Comparison of ENCODE assay signal across 11 cellular contexts in genomic region chrX:136193771-136194170, GRCh38. TPM values are rescaled to one million over a fixed set of nuclear protein-coding genes. Genes with fewer than 3 reads are reported as not detected.
DNase-seq lines count a peak whose midpoint lies in the region; ATAC-seq and TF ChIP-seq lines count a peak whose summit lies in the region.
"Had no signal": no experiment of that assay in that cellular context is flagged by ENCODE, and none has a peak within 500 bp of the region (broad histone marks: within the 10 kb centered on the region; RNA-seq: fewer than 3 reads in every experiment).

No MANE protein-coding gene starts in this region.

- H3K36me3 ChIP-seq in esophagus muscularis mucosa (no peaks in the 10 kb centered on the region), stomach (no peaks in the 10 kb centered on the region), HAP-1 (replicated peaks) (no peaks in the 10 kb centered on the region)

- intact Hi-C loops in esophagus muscularis mucosa (cut with DNase I), result no loop called here
- intact Hi-C loops in stomach (cut with DNase I; ENCODE audit: low total_unique reads), result no loop called here

- TF ChIP-seq CTCF in esophagus muscularis mucosa (IDR thresholded peaks at IDR 0.05) (no peak), stomach (IDR thresholded peaks at IDR 0.05) (no peak)

- H3K4me3 Mint-ChIP-seq in activated T-cell treated with anti-CD3 and anti-CD28 coated beads, Interleukin-2, amount 50 U/mL, for 72 hours, result peak overlapping the region; percentile 3 to 23
- H3K4me3 Mint-ChIP-seq in T-cell, result peak overlapping the region; percentile 21 to 57 (median 54)

- H3K4me1 Mint-ChIP-seq in activated T-cell treated with anti-CD3 and anti-CD28 coated beads, Interleukin-2, amount 50 U/mL, for 72 hours (ENCODE audit: low read depth), result peaks cover 27% of the 10 kb centered on the region
- H3K4me1 Mint-ChIP-seq in T-cell, result peaks cover 29 to 48% (median 37%) of the 10 kb centered on the region in 3 donors

- no peaks in the 10 kb centered on the region for H3K36me3 Mint-ChIP-seq in activated T-cell treated with anti-CD3 and anti-CD28 coated beads, Interleukin-2, amount 50 U/mL, for 72 hours (ENCODE audit: insufficient read depth in 2 of 2)
- H3K36me3 Mint-ChIP-seq in T-cell, result peaks cover 6% of the 10 kb centered on the region

- CTCF ChIA-PET in T-cell (lab: Charles Lee), result no interaction called here

- TF ChIP-seq POLR2A in esophagus muscularis mucosa (IDR thresholded peaks at IDR 0.05; ENCODE audit: low read depth) (no peak), stomach (IDR thresholded peaks at IDR 0.05) (no peak)

- no peak for ATAC-seq in activated T-cell treated with anti-CD3 and anti-CD28 coated beads, Interleukin-2, amount 50 U/mL, for 72 hours (replicated peaks in 1 of 2)
- ATAC-seq in T-cell (replicated peaks in 1 of 4), result peak in 2 of 4 experiments; percentile 29 to 46
- ATAC-seq: HCT116 had no signal

- H3K4me3 ChIP-seq in esophagus muscularis mucosa (no peak overlapping the region), stomach (no peak overlapping the region), HAP-1 (no peak overlapping the region)

- peaks cover 62 to 78% (median 70%) of the 10 kb centered on the region in 4 donors for H3K4me1 ChIP-seq in esophagus muscularis mucosa
- H3K4me1 ChIP-seq in stomach, result peaks cover 4 to 53% (median 25%) of the 10 kb centered on the region in 4 donors
- peaks cover 11% of the 10 kb centered on the region for H3K4me1 ChIP-seq in HAP-1

- H3K9me3 Mint-ChIP-seq in activated T-cell treated with anti-CD3 and anti-CD28 coated beads, Interleukin-2, amount 50 U/mL, for 72 hours, result no peaks in the 10 kb centered on the region
- no peaks in the 10 kb centered on the region for H3K9me3 Mint-ChIP-seq in T-cell

- TF ChIP-seq EP300 in esophagus muscularis mucosa (IDR thresholded peaks at IDR 0.05) (no peak), stomach (IDR thresholded peaks at IDR 0.05) (no peak)

- 36% methylated on average over 4 of the region's 4 CpGs for WGBS in esophagus muscularis mucosa
- 30 to 53% (median 46%) methylated on average over 4 of the region's 4 CpGs for WGBS in stomach, 5 donors

- no peaks in the 10 kb centered on the region for H3K9me3 ChIP-seq in esophagus muscularis mucosa
- no peaks in the 10 kb centered on the region for H3K9me3 ChIP-seq in stomach
- H3K9me3 ChIP-seq in HAP-1, result no peaks in the 10 kb centered on the region

- in situ Hi-C loops in HAP-1 (cut with MboI; ENCODE audit: low sequenced_read_pairs), result no loop called here

- DNase-seq in activated T-cell treated with anti-CD3 and anti-CD28 coated beads, Interleukin-2, amount 50 U/mL, for 72 hours, result no peak
- DNase-seq in activated T-cell treated with anti-CD3 and anti-CD28 coated beads, Interleukin-2, amount 50 U/mL, for 1 hour, result no peak
- DNase-seq in T-cell, result peak in 5 of 34 experiments; percentile 1 to 24 (median 9)
- no peak for DNase-seq in esophagus muscularis mucosa (ENCODE audit: extremely low spot score)
- DNase-seq in stomach, result no peak
- no peak for DNase-seq in stimulated activated CD4-positive, alpha-beta T cell treated with anti-CD3 and anti-CD28 coated beads, Interleukin-1b, Interleukin-23, amount 100 ng/mL, for 48 hours
- DNase-seq in T1000 (lab: John Stamatoyannopoulos, UW), result no peak
- DNase-seq in HAP-1 (ENCODE audit: low spot score in 2 of 2), result no peak
- DNase-seq: MM.1S, substantia nigra had no signal

- peak overlapping the region; percentile 86 to 99 (median 96) for H3K27ac ChIP-seq in esophagus muscularis mucosa (replicated peaks in 1 of 4)
- H3K27ac ChIP-seq in stomach, result peak overlapping the region; percentile 42 to 84 (median 74)

- H3K27me3 ChIP-seq in esophagus muscularis mucosa (no peaks in the 10 kb centered on the region), stomach (no peaks in the 10 kb centered on the region), HAP-1 (ENCODE audit: low read depth) (no peaks in the 10 kb centered on the region)

- H3K27me3 Mint-ChIP-seq in activated T-cell treated with anti-CD3 and anti-CD28 coated beads, Interleukin-2, amount 50 U/mL, for 72 hours (ENCODE audit: low read depth), result peaks cover 50% of the 10 kb centered on the region
- H3K27me3 Mint-ChIP-seq in T-cell, result peaks cover 0 to 7% of the 10 kb centered on the region in 2 donors

- POLR2A ChIA-PET in T-cell (lab: Charles Lee), result no interaction called here

- peak overlapping the region; percentile 29 for H3K27ac Mint-ChIP-seq in activated T-cell treated with anti-CD3 and anti-CD28 coated beads, Interleukin-2, amount 50 U/mL, for 72 hours
- H3K27ac Mint-ChIP-seq in T-cell, result peak overlapping the region; percentile 5 to 60

RNA-seq across cellular contexts. Expression of gene FHL1, which starts 46.4 kb away (rescaled TPM):
- total RNA-seq in activated T-cell treated with anti-CD3 and anti-CD28 coated beads, Interleukin-2, amount 50 U/mL, for 72 hours, result 10 to 100 TPM; 15.7 to 18.7 TPM
- total RNA-seq in T-cell, result 10 to 100 TPM; 14.1 to 32.8 (median 26.0) TPM
- total RNA-seq in esophagus muscularis mucosa, result 1,000 to 10,000 TPM; 2,189 to 3,092 (median 2,823) TPM
- 1,000 to 10,000 TPM in 1 of 5 donors, 100 to 1,000 TPM in 4; 101 to 1,286 (median 650) TPM for total RNA-seq in stomach
- 100 to 1,000 TPM; 147 to 325 (median 211) TPM for polyA plus RNA-seq in stomach

RNA-seq across cellular contexts. Expression of gene MAP7D3, which starts 57.4 kb away (rescaled TPM):
- total RNA-seq in activated T-cell treated with anti-CD3 and anti-CD28 coated beads, Interleukin-2, amount 50 U/mL, for 72 hours, result 10 to 100 TPM; 11.3 to 11.8 TPM
- total RNA-seq in T-cell (10 to 100 TPM in 2 of 5 donors, 1 to 10 TPM in 3; 6.5 to 10.5 (median 9.7) TPM), esophagus muscularis mucosa (10 to 100 TPM; 14.5 to 21.2 (median 17.1) TPM), stomach (10 to 100 TPM in 2 of 5 donors, 1 to 10 TPM in 3; 2.2 to 14.1 (median 9.9) TPM)
- 1 to 10 TPM; 2.4 to 3.7 (median 3.1) TPM for polyA plus RNA-seq in stomach
